Comparison of ENCODE assay signal across 9 cellular contexts in genomic region chr4:177201614-177202013, GRCh38.
"Had no signal": no experiment of that assay in that cellular context is flagged by ENCODE, and none has a peak within 500 bp of the region (broad histone marks: within the 10 kb centered on the region; RNA-seq: fewer than 3 reads in every experiment).

No MANE protein-coding gene starts in this region.

- H3K9ac ChIP-seq: GM23248 had no signal

- H3K36me3 ChIP-seq: HAP-1 had no signal

- H3K9me3 ChIP-seq: HAP-1 had no signal

- H3K27ac ChIP-seq: GM23248 had no signal

- FAIRE-seq: HTR-8/SVneo, K562 had no signal

- ATAC-seq: HCT116, K562 had no signal

- H3K4me3 ChIP-seq: GM23248, HAP-1, K562 had no signal

- H3K4me1 ChIP-seq: HAP-1 had no signal

- DNase-seq: GM23248, GOT3, H7, HFFc6, KG1 had no signal

- H2AFZ ChIP-seq: GM23248 had no signal
